Comparison of ENCODE assay signal across 19 cellular contexts in the genomic region with DNA sequence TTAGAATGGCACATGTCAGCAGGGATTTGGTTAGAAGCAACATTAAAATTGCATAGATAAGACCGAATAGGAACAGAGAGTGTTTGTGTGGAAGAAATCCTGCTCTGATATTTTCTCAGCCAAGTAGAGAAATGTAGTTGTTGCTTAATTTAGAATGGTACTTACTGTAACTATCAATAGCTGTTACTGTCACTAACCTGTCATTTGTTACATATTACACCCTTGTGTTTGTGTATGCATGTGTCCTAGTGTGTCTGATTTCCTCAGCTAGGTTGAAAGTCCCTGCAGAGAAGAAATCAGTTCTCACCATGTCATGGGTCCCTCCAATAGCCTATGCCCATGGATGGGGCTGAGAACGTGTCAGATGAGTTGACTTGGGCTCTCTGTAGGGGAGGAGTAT.
A peak's percentile ranks its signal among the peaks of the same experiment; 100 is the strongest.
DNase-seq lines count a peak whose midpoint lies in the region; ATAC-seq and TF ChIP-seq lines count a peak whose summit lies in the region.
"Had no signal": no experiment of that assay in that cellular context is flagged by ENCODE, and none has a peak within 500 bp of the region (broad histone marks: within the 10 kb centered on the region; RNA-seq: fewer than 3 reads in every experiment).

No MANE protein-coding gene starts in this region.

- no peak overlapping the region for H3K27ac ChIP-seq in mammary epithelial cell (ENCODE audit: insufficient read depth, low read depth, low read length)
- H3K27ac ChIP-seq in breast epithelium = peak overlapping the region; percentile 65 to 69
- peak overlapping the region; percentile 22 to 31 for H3K27ac ChIP-seq in liver (ENCODE audit: low read depth in 1 of 2, low read length in 2 of 2)
- peak overlapping the region; percentile 56 to 80 (median 70) for H3K27ac ChIP-seq in transverse colon
- H3K27ac ChIP-seq: 22Rv1; BLaER1 treated with 17β-estradiol and CSF1 and Interleukin-3, amounts not matched to agents 10 nM and 100 nM; brain microvascular endothelial cell; SJSA1 had no signal

- no peaks in the 10 kb centered on the region for H3K27me3 Mint-ChIP-seq in MCF 10A (ENCODE audit: insufficient read depth, unreplicated experiment)

- peaks cover 33% of the 10 kb centered on the region for H3K4me1 Mint-ChIP-seq in MCF 10A (ENCODE audit: insufficient read depth, unreplicated experiment)

- WGBS in mammary epithelial cell (ENCODE audit: low coverage, missing lambda C conversion rate) = 61% methylated on average over 2 of the region's 2 CpGs
- 76% methylated on average over 2 of the region's 2 CpGs for WGBS in liver
- 30 to 51% methylated on average over 1 to 2 of the region's 2 CpGs for WGBS in transverse colon (ENCODE audit: low coverage in 1 of 2), 2 donors

- no peaks in the 10 kb centered on the region for H3K9me3 Mint-ChIP-seq in MCF 10A (ENCODE audit: unreplicated experiment)

- H3K4me3 ChIP-seq in mammary epithelial cell (replicated peaks in 1 of 3; ENCODE audit: insufficient read depth in 1 of 3, low read depth in 2 of 3, low read length in 3 of 3) (no peak overlapping the region), breast epithelium (no peak overlapping the region), liver (ENCODE audit: low read depth in 1 of 3, low read length in 3 of 3) (no peak overlapping the region), transverse colon (no peak overlapping the region)
- H3K4me3 ChIP-seq: BLaER1 treated with 17β-estradiol and CSF1 and Interleukin-3, amounts not matched to agents 10 nM and 100 nM; SJSA1; tibial nerve had no signal

- no peaks in the 10 kb centered on the region for H3K27me3 ChIP-seq in mammary epithelial cell (ENCODE audit: insufficient read depth, low read length)
- no peaks in the 10 kb centered on the region for H3K27me3 ChIP-seq in breast epithelium
- no peaks in the 10 kb centered on the region for H3K27me3 ChIP-seq in liver (ENCODE audit: control insufficient read depth in 4 of 4, insufficient read depth in 4 of 4, low read length in 3 of 4)
- H3K27me3 ChIP-seq in transverse colon = no peaks in the 10 kb centered on the region
- H3K27me3 ChIP-seq: BLaER1 treated with 17β-estradiol and CSF1 and Interleukin-3, amounts not matched to agents 10 nM and 100 nM; brain microvascular endothelial cell; SJSA1; tibial nerve had no signal

- H3K9ac ChIP-seq in mammary epithelial cell (ENCODE audit: insufficient read depth, low read length) (no peak overlapping the region), liver (ENCODE audit: low read depth in 1 of 2, low read length in 2 of 2) (no peak overlapping the region)
- H3K9ac ChIP-seq: BLaER1 treated with 17β-estradiol and CSF1 and Interleukin-3, amounts not matched to agents 10 nM and 100 nM had no signal

- H3K36me3 ChIP-seq in mammary epithelial cell (ENCODE audit: insufficient read depth, low read length) (no peaks in the 10 kb centered on the region), breast epithelium (no peaks in the 10 kb centered on the region), liver (ENCODE audit: control insufficient read depth in 4 of 4, insufficient read depth in 3 of 4, low read depth in 1 of 4, low read length in 3 of 4) (no peaks in the 10 kb centered on the region), transverse colon (no peaks in the 10 kb centered on the region)
- H3K36me3 ChIP-seq: brain microvascular endothelial cell, tibial nerve had no signal

- BruUV-seq in MCF 10A (replicated peaks; lab: Mats Ljungman, UMichigan) (no TSS peak), mammary epithelial cell (replicated peaks; lab: Mats Ljungman, UMichigan) (no TSS peak)

- CTCF ChIA-PET in MCF 10A (lab: Yijun Ruan, JAX) (interaction anchor here (0.7 to 2.3 kb wide), 7 partner anchors 10 to 487 kb away, joined by 3 to 11 read pairs (median 4); no protein-coding TSS in a partner anchor), mammary epithelial cell (lab: Charles Lee; ENCODE audit: low non-redundant PET) (no interaction called here)

- DNase-seq in MCF 10A (ENCODE audit: unreplicated experiment) (no peak), mammary epithelial cell (no peak), breast epithelium (ENCODE audit: low spot score in 2 of 2) (no peak), transverse colon (no peak), NCI-H82 (lab: John Stamatoyannopoulos, UW) (no peak), COR-L47 (lab: John Stamatoyannopoulos, UW) (no peak)
- DNase-seq: activated CD4-positive, alpha-beta T cell treated with anti-CD3 and anti-CD28 coated beads, Interleukin-2, amount 50 U/mL, for 1 hour; activated effector memory CD4-positive, alpha-beta T cell treated with Interleukin-2 at 50 U/mL for 16 hours; brain microvascular endothelial cell; dermis blood vessel endothelial cell; DMS 273 treated with DMSO at 0.1 percent for 48 hours; NCI-H1436 treated with DMSO at 0.1 percent for 48 hours; stimulated activated naive CD4-positive, alpha-beta T cell treated with Interleukin-2 at 50 U/mL for 16 hours had no signal

- dilution Hi-C loops in mammary epithelial cell (cut with HindIII; ENCODE audit: low sequenced_read_pairs) = no loop called here

- no peak overlapping the region for H3K4me3 Mint-ChIP-seq in MCF 10A (ENCODE audit: unreplicated experiment)

- H3K27ac Mint-ChIP-seq in MCF 10A (ENCODE audit: low read depth, unreplicated experiment) = peak overlapping the region; percentile 1

- POLR2A ChIA-PET in MCF 10A (lab: Yijun Ruan, JAX) = interaction anchor here (0.9 to 8.0 kb wide), 16 partner anchors 8 to 581 kb away, joined by 3 to 109 read pairs (median 5); a partner anchor contains a TSS

- H3K9me3 ChIP-seq in mammary epithelial cell (replicated peaks; ENCODE audit: insufficient read depth, low read length) (no peaks in the 10 kb centered on the region), breast epithelium (no peaks in the 10 kb centered on the region), liver (ENCODE audit: control insufficient read depth in 4 of 4, low read length in 3 of 4) (no peaks in the 10 kb centered on the region), transverse colon (no peaks in the 10 kb centered on the region)
- H3K9me3 ChIP-seq: SJSA1, tibial nerve had no signal

- H2AFZ ChIP-seq in mammary epithelial cell (ENCODE audit: low read depth, low read length) = no peak overlapping the region

- in situ Hi-C loops in mammary epithelial cell (cut with MboI; ENCODE audit: low sequenced_read_pairs in 2 of 2) (no loop called here), transverse colon (cut with MboI; ENCODE audit: low pct_ligation_motif_present in 1 of 4, low pct_unique_long_range_greater_than_20kb in 1 of 4, low sequenced_read_pairs in 3 of 4) (no loop called here)

- TF ChIP-seq EP300 in transverse colon (IDR thresholded peaks at IDR 0.05; ENCODE audit: low read depth) = no peak

- TF ChIP-seq RAD21 in liver (IDR thresholded peaks at IDR 0.05) = no peak

- TF ChIP-seq CTCF in MCF 10A (IDR thresholded peaks at IDR 0.05; ENCODE audit: unreplicated experiment) = no peak
- no peak for TF ChIP-seq CTCF in mammary epithelial cell (conservative IDR thresholded peaks at IDR 0.05 in 1 of 2, IDR thresholded peaks at IDR 0.05 in 1 of 2; ENCODE audit: extremely low read depth in 1 of 2, insufficient read depth in 1 of 2, low read depth in 1 of 2, low read length in 2 of 2)
- TF ChIP-seq CTCF in breast epithelium (IDR thresholded peaks at IDR 0.05) = no peak
- no peak for TF ChIP-seq CTCF in liver (IDR thresholded peaks at IDR 0.05; ENCODE audit: low read depth, low read length, missing input control)
- no peak for TF ChIP-seq CTCF in transverse colon (IDR thresholded peaks at IDR 0.05)

- intact Hi-C loops in MCF 10A (cut with micrococcal nuclease) (no loop called here), mammary epithelial cell (cut with micrococcal nuclease) (no loop called here), breast epithelium (cut with DNase I; ENCODE audit: low total_unique reads) (no loop called here), transverse colon (cut with DNase I; ENCODE audit: low total_unique reads) (no loop called here)

- TF ChIP-seq POLR2A in breast epithelium (IDR thresholded peaks at IDR 0.05) (no peak), transverse colon (IDR thresholded peaks at IDR 0.05) (no peak)

- H3K4me1 ChIP-seq in mammary epithelial cell (ENCODE audit: insufficient read depth, low read length) (peaks cover 34% of the 10 kb centered on the region), breast epithelium (peaks cover 4 to 5% of the 10 kb centered on the region in 2 donors), liver (ENCODE audit: control insufficient read depth in 4 of 4, insufficient read depth in 4 of 4, low read length in 3 of 4) (peaks cover 8 to 28% (median 10%) of the 10 kb centered on the region in 4 donors), transverse colon (peaks cover 42 to 77% (median 54%) of the 10 kb centered on the region in 4 donors)

- no peak overlapping the region for H3K4me2 ChIP-seq in mammary epithelial cell (ENCODE audit: insufficient read depth, low read depth, low read length)

- no peaks in the 10 kb centered on the region for H3K36me3 Mint-ChIP-seq in MCF 10A (ENCODE audit: insufficient read depth, unreplicated experiment)

- ATAC-seq in HG02588 (IDR thresholded peaks at IDR 0.05; ENCODE audit: unreplicated experiment) = no peak

- H3K79me2 ChIP-seq in mammary epithelial cell (ENCODE audit: insufficient read depth, low read length) = peaks cover 23% of the 10 kb centered on the region

- no peaks in the 10 kb centered on the region for H4K20me1 ChIP-seq in mammary epithelial cell (ENCODE audit: insufficient read depth, low read length)
- H4K20me1 ChIP-seq: BLaER1 treated with 17β-estradiol and CSF1 and Interleukin-3, amounts not matched to agents 10 nM and 100 nM had no signal

TF ChIP-seq in liver, 16 proteins besides CTCF, POLR2A, EP300 and RAD21 (continues in another document):
- TF ChIP-seq YY1 (IDR thresholded peaks at IDR 0.05) (no peak), FOXA1 (IDR thresholded peaks at IDR 0.05) (no peak), RXRA (IDR thresholded peaks at IDR 0.05) (no peak), SP1 (IDR thresholded peaks at IDR 0.05) (no peak), HNF4A (conservative IDR thresholded peaks at IDR 0.05) (no peak)
- TF ChIP-seq, protein P1, sequence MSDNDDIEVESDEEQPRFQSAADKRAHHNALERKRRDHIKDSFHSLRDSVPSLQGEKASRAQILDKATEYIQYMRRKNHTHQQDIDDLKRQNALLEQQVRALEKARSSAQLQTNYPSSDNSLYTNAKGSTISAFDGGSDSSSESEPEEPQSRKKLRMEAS (IDR thresholded peaks at IDR 0.05) = no peak
